In genomic region chr17:75051941-75052340, GRCh38 we compare ENCODE assay signal across 24 cellular contexts. TPM values are rescaled to one million over a fixed set of nuclear protein-coding genes. Genes with fewer than 3 reads are reported as not detected.
DNase-seq lines count a peak whose midpoint lies in the region; ATAC-seq and TF ChIP-seq lines count a peak whose summit lies in the region.
"Had no signal": no experiment of that assay in that cellular context is flagged by ENCODE, and none has a peak within 500 bp of the region (broad histone marks: within the 10 kb centered on the region; RNA-seq: fewer than 3 reads in every experiment).

No MANE protein-coding gene starts in this region.

- POLR2A ChIA-PET in WTC11 (lab: Charles Lee), result no interaction called here

- no peaks in the 10 kb centered on the region for H3K27me3 Mint-ChIP-seq in WTC11 (ENCODE audit: low read depth)
- H3K27me3 Mint-ChIP-seq: CD4-positive, alpha-beta T cell; CD8-positive, alpha-beta memory T cell had no signal

- H3K27ac Mint-ChIP-seq in WTC11, result peak overlapping the region; percentile 80
- H3K27ac Mint-ChIP-seq: CD14-positive monocyte; CD4-positive, alpha-beta T cell; GM23338 had no signal

- WGBS in right cardiac atrium, result 80% methylated on average over 2 of the region's 2 CpGs

- intact Hi-C loops in right cardiac atrium (cut with DNase I), result loop anchor here in 2 of 4 donors (10.0 kb wide), 2 partner anchors 63 to 153 kb away; partner anchors contain the start of gene NUP85 (in 1 of the 2)

- ATAC-seq in WTC11, result no peak
- no peak for ATAC-seq in GM19324 (IDR thresholded peaks at IDR 0.05; ENCODE audit: low FRiP score, unreplicated experiment)
- no peak for ATAC-seq in HG03039 (IDR thresholded peaks at IDR 0.05; ENCODE audit: unreplicated experiment)
- ATAC-seq in right cardiac atrium, result no peak
- ATAC-seq: A549, GM23338, HCT116 had no signal

- no peak overlapping the region for H2AFZ ChIP-seq in osteoblast (ENCODE audit: low read length)
- H2AFZ ChIP-seq: GM23338 had no signal

- H3K27ac ChIP-seq in osteoblast (ENCODE audit: low read depth, low read length) (no peak overlapping the region), right cardiac atrium (ENCODE audit: low read length) (no peak overlapping the region)
- H3K27ac ChIP-seq: A549; BLaER1 treated with 17β-estradiol and CSF1 and Interleukin-3, amounts not matched to agents 10 nM and 100 nM had no signal

- in situ Hi-C loops in G401 (cut with HindIII; ENCODE audit: low sequenced_read_pairs), result no loop called here

- H3K27me3 ChIP-seq in osteoblast (ENCODE audit: insufficient read depth, low read length), result no peaks in the 10 kb centered on the region
- no peaks in the 10 kb centered on the region for H3K27me3 ChIP-seq in right cardiac atrium (ENCODE audit: control insufficient read depth, insufficient read depth)
- H3K27me3 ChIP-seq: BE2C; BLaER1 treated with 17β-estradiol and CSF1 and Interleukin-3, amounts not matched to agents 10 nM and 100 nM had no signal

- H3K79me2 ChIP-seq in osteoblast (ENCODE audit: insufficient read depth, low read length), result peaks cover 23% of the 10 kb centered on the region

- CTCF ChIA-PET in WTC11 (lab: Charles Lee), result no interaction called here

- peaks cover 60% of the 10 kb centered on the region for H3K36me3 Mint-ChIP-seq in WTC11

- H3K4me3 ChIP-seq in osteoblast (ENCODE audit: insufficient read depth, low read length) (no peak overlapping the region), right cardiac atrium (ENCODE audit: low read length) (no peak overlapping the region)
- H3K4me3 ChIP-seq: A549; BLaER1 treated with 17β-estradiol and CSF1 and Interleukin-3, amounts not matched to agents 10 nM and 100 nM; GM23338 had no signal

- no peaks in the 10 kb centered on the region for H3K9me3 ChIP-seq in osteoblast (ENCODE audit: low read depth, low read length)
- no peaks in the 10 kb centered on the region for H3K9me3 ChIP-seq in right cardiac atrium (ENCODE audit: control insufficient read depth, low read length)
- H3K9me3 ChIP-seq: A549; BE2C; BLaER1 treated with 17β-estradiol and CSF1 and Interleukin-3, amounts not matched to agents 10 nM and 100 nM had no signal

- H3K4me3 Mint-ChIP-seq in WTC11, result no peak overlapping the region
- H3K4me3 Mint-ChIP-seq: CD14-positive monocyte; CD4-positive, alpha-beta T cell; CD8-positive, alpha-beta memory T cell; GM23338; H9 had no signal

- no peak overlapping the region for H3K4me2 ChIP-seq in osteoblast (ENCODE audit: insufficient read depth, low read length)
- H3K4me2 ChIP-seq: A549; BLaER1 treated with 17β-estradiol and CSF1 and Interleukin-3, amounts not matched to agents 10 nM and 100 nM; GM23338 had no signal

- H3K4me1 ChIP-seq in osteoblast (ENCODE audit: insufficient read depth, low read length), result peaks cover 14% of the 10 kb centered on the region
- peaks cover 3% of the 10 kb centered on the region for H3K4me1 ChIP-seq in right cardiac atrium (ENCODE audit: control insufficient read depth, insufficient read depth, low read length)

- H3K4me1 Mint-ChIP-seq in WTC11, result peaks cover 14% of the 10 kb centered on the region

- peaks cover 2% of the 10 kb centered on the region for H4K20me1 ChIP-seq in osteoblast (ENCODE audit: insufficient read depth, low read length)
- H4K20me1 ChIP-seq: BLaER1 treated with 17β-estradiol and CSF1 and Interleukin-3, amounts not matched to agents 10 nM and 100 nM had no signal

- H3K9me3 Mint-ChIP-seq in WTC11, result no peaks in the 10 kb centered on the region
- H3K9me3 Mint-ChIP-seq: CD14-positive monocyte; CD4-positive, alpha-beta T cell; CD8-positive, alpha-beta memory T cell; GM23338; H9 had no signal

- H3K36me3 ChIP-seq in osteoblast (ENCODE audit: insufficient read depth, low read length), result peaks cover 45% of the 10 kb centered on the region

- TF ChIP-seq CTCF in WTC11 (IDR thresholded peaks at IDR 0.05) (no peak), osteoblast (IDR thresholded peaks at IDR 0.05; ENCODE audit: extremely low read depth, low read depth, low read length) (no peak)

- DNase-seq in G401 (ENCODE audit: low spot score) (peak; percentile 99), WTC11 (ENCODE audit: low spot score) (no peak), cerebellar nuclear complex (lab: John Stamatoyannopoulos, UW) (peak; percentile 80 to 98), osteoblast (ENCODE audit: insufficient read length, low spot score, missing footprints) (peak; percentile 38), right cardiac atrium (no peak)
- DNase-seq: 8988T; ACHN; AML-193; BE2C; CD4-positive, alpha-beta T cell; CD8-positive, alpha-beta memory T cell; DMS 273 treated with DMSO at 0.1 percent for 48 hours; DMS79; EL; GF-D8; H9 had no signal

TF ChIP-seq in WTC11, 78 proteins besides CTCF, POLR2A, EP300 and RAD21:
- no peak for TF ChIP-seq NFATC4 (CRISPR knock-in tag; IDR thresholded peaks at IDR 0.05)
- TF ChIP-seq, protein P1, sequence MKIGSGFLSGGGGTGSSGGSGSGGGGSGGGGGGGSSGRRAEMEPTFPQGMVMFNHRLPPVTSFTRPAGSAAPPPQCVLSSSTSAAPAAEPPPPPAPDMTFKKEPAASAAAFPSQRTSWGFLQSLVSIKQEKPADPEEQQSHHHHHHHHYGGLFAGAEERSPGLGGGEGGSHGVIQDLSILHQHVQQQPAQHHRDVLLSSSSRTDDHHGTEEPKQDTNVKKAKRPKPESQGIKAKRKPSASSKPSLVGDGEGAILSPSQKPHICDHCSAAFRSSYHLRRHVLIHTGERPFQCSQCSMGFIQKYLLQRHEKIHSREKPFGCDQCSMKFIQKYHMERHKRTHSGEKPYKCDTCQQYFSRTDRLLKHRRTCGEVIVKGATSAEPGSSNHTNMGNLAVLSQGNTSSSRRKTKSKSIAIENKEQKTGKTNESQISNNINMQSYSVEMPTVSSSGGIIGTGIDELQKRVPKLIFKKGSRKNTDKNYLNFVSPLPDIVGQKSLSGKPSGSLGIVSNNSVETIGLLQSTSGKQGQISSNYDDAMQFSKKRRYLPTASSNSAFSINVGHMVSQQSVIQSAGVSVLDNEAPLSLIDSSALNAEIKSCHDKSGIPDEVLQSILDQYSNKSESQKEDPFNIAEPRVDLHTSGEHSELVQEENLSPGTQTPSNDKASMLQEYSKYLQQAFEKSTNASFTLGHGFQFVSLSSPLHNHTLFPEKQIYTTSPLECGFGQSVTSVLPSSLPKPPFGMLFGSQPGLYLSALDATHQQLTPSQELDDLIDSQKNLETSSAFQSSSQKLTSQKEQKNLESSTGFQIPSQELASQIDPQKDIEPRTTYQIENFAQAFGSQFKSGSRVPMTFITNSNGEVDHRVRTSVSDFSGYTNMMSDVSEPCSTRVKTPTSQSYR (CRISPR knock-in tag; IDR thresholded peaks at IDR 0.05), result no peak
- no peak for TF ChIP-seq TEAD4 (CRISPR knock-in tag; IDR thresholded peaks at IDR 0.05)
- TF ChIP-seq, protein P2, sequence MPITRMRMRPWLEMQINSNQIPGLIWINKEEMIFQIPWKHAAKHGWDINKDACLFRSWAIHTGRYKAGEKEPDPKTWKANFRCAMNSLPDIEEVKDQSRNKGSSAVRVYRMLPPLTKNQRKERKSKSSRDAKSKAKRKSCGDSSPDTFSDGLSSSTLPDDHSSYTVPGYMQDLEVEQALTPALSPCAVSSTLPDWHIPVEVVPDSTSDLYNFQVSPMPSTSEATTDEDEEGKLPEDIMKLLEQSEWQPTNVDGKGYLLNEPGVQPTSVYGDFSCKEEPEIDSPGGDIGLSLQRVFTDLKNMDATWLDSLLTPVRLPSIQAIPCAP (CRISPR knock-in tag; IDR thresholded peaks at IDR 0.05), result no peak

RNA-seq across cellular contexts. Expression of gene KCTD2, which starts 4.9 kb away (rescaled TPM):
- 26.8 and 27.8 TPM in 2 replicates for total RNA-seq in G401 (2014; rRNA removed; shearing (Covaris generic))
- total RNA-seq in WTC11 (2021) (31.3 to 34.0 TPM (median 32.8 TPM) in 3 replicates), osteoblast (19.7 and 20.3 TPM in 2 replicates), right cardiac atrium (10 to 100 TPM; 22.3 to 27.5 (median 23.1) TPM)
- polyA plus RNA-seq in right cardiac atrium, result 22.8 TPM

RNA-seq across cellular contexts. Expression of gene ATP5PD, which starts 5.2 kb away (rescaled TPM):
- 206 and 238 TPM in 2 replicates for total RNA-seq in G401 (2014; rRNA removed; shearing (Covaris generic))
- 383 to 427 TPM (median 419 TPM) in 3 replicates for total RNA-seq in WTC11 (2021)
- 240 and 278 TPM in 2 replicates for total RNA-seq in osteoblast
- total RNA-seq in right cardiac atrium, result 100 to 1,000 TPM; 702 to 831 (median 748) TPM
- 2,009 TPM for polyA plus RNA-seq in right cardiac atrium

RNA-seq across cellular contexts. Expression of gene SLC16A5, which starts 35.8 kb away (rescaled TPM):
- 11.0 and 25.5 TPM in 2 replicates for total RNA-seq in G401 (2014; rRNA removed; shearing (Covaris generic))
- total RNA-seq in WTC11 (2021), result 32.4 to 33.5 TPM (median 33.1 TPM) in 3 replicates
- total RNA-seq in osteoblast, result 16.3 and 19.2 TPM in 2 replicates
- 10 to 100 TPM; 12.7 to 21.6 (median 18.5) TPM for total RNA-seq in right cardiac atrium
- polyA plus RNA-seq in right cardiac atrium, result 12.7 TPM
- total RNA-seq: H4 had no signal

RNA-seq across cellular contexts. Expression of gene MRPL58, which starts 39.5 kb away (rescaled TPM):
- 98.4 and 99.0 TPM in 2 replicates for total RNA-seq in G401 (2014; rRNA removed; shearing (Covaris generic))
- total RNA-seq in WTC11 (2021) (41.8 to 43.7 TPM (median 41.9 TPM) in 3 replicates), osteoblast (21.2 and 23.5 TPM in 2 replicates), right cardiac atrium (10 to 100 TPM; 35.1 to 44.6 (median 37.3) TPM)
- polyA plus RNA-seq in right cardiac atrium, result 62.6 TPM

RNA-seq across cellular contexts. Expression of gene ARMC7, which starts 57.8 kb away (rescaled TPM):
- 10.5 and 13.6 TPM in 2 replicates for total RNA-seq in G401 (2014; rRNA removed; shearing (Covaris generic))
- total RNA-seq in WTC11 (2021) (13.2 to 15.9 TPM (median 14.8 TPM) in 3 replicates), osteoblast (3.2 and 3.3 TPM in 2 replicates), right cardiac atrium (10 to 100 TPM in 1 of 4 donors, 1 to 10 TPM in 3; 9.4 to 10.9 (median 9.6) TPM)
- 7.7 TPM for polyA plus RNA-seq in right cardiac atrium

Comparison
In these comparisons a context has a peak if more than half of its experiments do, and no peak if none do; other contexts are left out.
1. DNase-seq: peak in G401 (single experiment), cerebellar nuclear complex (2 of 2) and osteoblast (single experiment); none in WTC11 (single experiment) and right cardiac atrium (0 of 3).